ENCODE assay signal across 17 cellular contexts in the genomic region with DNA sequence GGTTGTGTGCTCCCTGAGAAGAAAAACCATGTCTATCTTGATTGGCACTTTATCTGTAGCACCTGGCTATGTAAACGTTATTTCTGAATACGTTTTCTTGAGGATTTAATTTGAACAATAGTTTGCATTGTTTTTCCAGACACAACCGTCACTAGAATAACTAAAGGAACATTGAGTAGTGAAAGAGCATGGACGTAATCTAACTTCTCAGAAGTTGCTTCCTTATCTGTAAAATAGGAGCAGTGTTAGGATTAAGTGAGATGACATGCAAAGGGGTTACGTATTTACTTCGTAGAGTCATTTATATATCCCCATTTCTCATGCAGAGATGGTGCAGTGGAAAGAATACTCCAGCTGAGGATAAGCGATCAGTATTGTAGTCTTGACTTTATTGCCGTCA. TPM values are rescaled to one million over a fixed set of nuclear protein-coding genes. Genes with fewer than 3 reads are reported as not detected.
DNase-seq lines count a peak whose midpoint lies in the region; ATAC-seq, FAIRE-seq and TF ChIP-seq lines count a peak whose summit lies in the region.
"Had no signal": no experiment of that assay in that cellular context is flagged by ENCODE, and none has a peak within 500 bp of the region (broad histone marks: within the 10 kb centered on the region; RNA-seq: fewer than 3 reads in every experiment).

No MANE protein-coding gene starts in this region.

- H3K36me3 Mint-ChIP-seq in CD8-positive, alpha-beta T cell, result peaks cover 23% of the 10 kb centered on the region
- H3K36me3 Mint-ChIP-seq in WTC11, result peaks cover 12% of the 10 kb centered on the region

- H2AFZ ChIP-seq in keratinocyte (ENCODE audit: control insufficient read depth, low read length), result no peak overlapping the region

- no peak overlapping the region for H3K4me2 ChIP-seq in keratinocyte (ENCODE audit: control insufficient read depth, extremely low read depth, insufficient read depth, low read depth, low read length)

- POLR2A ChIA-PET in CD8-positive, alpha-beta T cell (lab: Charles Lee), result no interaction called here
- POLR2A ChIA-PET in WTC11 (lab: Charles Lee) (no interaction called here), RWPE1 (lab: Yijun Ruan, JAX; ENCODE audit: low non-redundant PET) (no interaction called here)

- H4K20me1 ChIP-seq in keratinocyte (ENCODE audit: control insufficient read depth, extremely low read depth, insufficient read depth, low read length), result peaks cover 8% of the 10 kb centered on the region

- dilution Hi-C loops in keratinocyte (cut with MboI; ENCODE audit: extremely low pct_ligation_motif_present, low sequenced_read_pairs), result no loop called here

- H3K4me3 ChIP-seq in CD8-positive, alpha-beta T cell (ENCODE audit: low read depth, low read length), result no peak overlapping the region
- H3K4me3 ChIP-seq in HUES48 (ENCODE audit: low read depth, low read length) (0 out of 2 replicates have a peak overlapping the region, but pooled peaks have one; percentile 8), keratinocyte (ENCODE audit: control insufficient read depth in 2 of 3, extremely low read depth in 1 of 3, insufficient read depth in 2 of 3, low read depth in 1 of 3, low read length in 3 of 3) (no peak overlapping the region), right atrium auricular region (no peak overlapping the region)
- H3K4me3 ChIP-seq: MG63 had no signal

- H3K36me3 ChIP-seq in CD8-positive, alpha-beta T cell (ENCODE audit: insufficient read depth, low read length), result peaks cover 3% of the 10 kb centered on the region
- H3K36me3 ChIP-seq in HUES48 (ENCODE audit: control insufficient read depth, insufficient read depth, low read length), result peaks cover 34% of the 10 kb centered on the region
- peaks cover 0 to 3% of the 10 kb centered on the region in 2 experiments for H3K36me3 ChIP-seq in keratinocyte (ENCODE audit: control insufficient read depth in 2 of 2, extremely low read depth in 1 of 2, insufficient read depth in 2 of 2, low read length in 2 of 2)
- H3K36me3 ChIP-seq in right atrium auricular region, result no peaks in the 10 kb centered on the region

- DNase-seq in CD8-positive, alpha-beta T cell, result no peak
- no peak for DNase-seq in WTC11 (ENCODE audit: low spot score)
- DNase-seq in keratinocyte (ENCODE audit: low read depth, low spot score), result no peak
- DNase-seq in substantia nigra (lab: John Stamatoyannopoulos, UW), result no peak
- DNase-seq in right atrium auricular region (ENCODE audit: low spot score), result no peak
- DNase-seq in RWPE1 (ENCODE audit: low spot score), result no peak
- DNase-seq in NCI-H2029 treated with DMSO at 0.1 percent for 48 hours (lab: John Stamatoyannopoulos, UW), result no peak
- DNase-seq: ACHN, AML-193, Calu3, MG63, NCI-H1105 treated with DMSO at 0.1 percent for 48 hours, NCI-H1694 treated with DMSO at 0.1 percent for 48 hours, NCI-H226, NCI-H69 had no signal

- H3K4me1 ChIP-seq in CD8-positive, alpha-beta T cell (ENCODE audit: insufficient read depth, low read length), result peaks cover 54% of the 10 kb centered on the region
- H3K4me1 ChIP-seq in HUES48 (ENCODE audit: control insufficient read depth, insufficient read depth, low read length) (peaks cover 39% of the 10 kb centered on the region), keratinocyte (ENCODE audit: control insufficient read depth, extremely low read depth, insufficient read depth, low read length) (peaks cover 10% of the 10 kb centered on the region), right atrium auricular region (peaks cover 0 to 36% of the 10 kb centered on the region in 2 donors)

- ATAC-seq in CD8-positive, alpha-beta T cell, result no peak
- ATAC-seq in WTC11, result no peak
- ATAC-seq: HCT116 had no signal

- TF ChIP-seq CTCF in CD8-positive, alpha-beta T cell (IDR thresholded peaks at IDR 0.05), result no peak
- TF ChIP-seq CTCF in WTC11 (IDR thresholded peaks at IDR 0.05) (no peak), keratinocyte (optimal IDR thresholded peaks at IDR 0.05 in 1 of 3, IDR thresholded peaks at IDR 0.05 in 1 of 3, conservative IDR thresholded peaks at IDR 0.05 in 1 of 3; ENCODE audit: extremely low read depth in 1 of 3, insufficient read depth in 2 of 3, low read length in 3 of 3) (no peak), right atrium auricular region (IDR thresholded peaks at IDR 0.05) (no peak), RWPE1 (conservative IDR thresholded peaks at IDR 0.05; ENCODE audit: low read depth) (no peak)

- H3K9me3 ChIP-seq in CD8-positive, alpha-beta T cell (ENCODE audit: low read length), result no peaks in the 10 kb centered on the region
- H3K9me3 ChIP-seq in HUES48 (ENCODE audit: control insufficient read depth, insufficient read depth, low read length) (no peaks in the 10 kb centered on the region), keratinocyte (ENCODE audit: control insufficient read depth, low read depth, low read length) (no peaks in the 10 kb centered on the region), right atrium auricular region (no peaks in the 10 kb centered on the region)
- H3K9me3 ChIP-seq: MG63 had no signal

- no peaks in the 10 kb centered on the region for H3K9me3 Mint-ChIP-seq in CD8-positive, alpha-beta T cell
- no peaks in the 10 kb centered on the region for H3K9me3 Mint-ChIP-seq in WTC11

- H3K9ac ChIP-seq in HUES48 (ENCODE audit: low read depth, low read length) (no peak overlapping the region), keratinocyte (ENCODE audit: control insufficient read depth, extremely low read depth, insufficient read depth, low read length) (no peak overlapping the region)

- H3K79me2 ChIP-seq in keratinocyte (ENCODE audit: control insufficient read depth, insufficient read depth, low read length), result peaks cover 98% of the 10 kb centered on the region

- CTCF ChIA-PET in CD8-positive, alpha-beta T cell (lab: Charles Lee), result no interaction called here
- CTCF ChIA-PET in WTC11 (lab: Charles Lee), result no interaction called here
- CTCF ChIA-PET in RWPE1 (lab: Yijun Ruan, JAX), result no interaction called here

- H3K27ac ChIP-seq in CD8-positive, alpha-beta T cell (ENCODE audit: low read depth, low read length), result no peak overlapping the region
- H3K27ac ChIP-seq in HUES48 (ENCODE audit: low read depth, low read length), result peak overlapping the region; percentile 2
- no peak overlapping the region for H3K27ac ChIP-seq in keratinocyte (ENCODE audit: control insufficient read depth, insufficient read depth, low read length)
- no peak overlapping the region for H3K27ac ChIP-seq in substantia nigra (ENCODE audit: low read depth, low read length, poor library complexity, severe bottlenecking)
- H3K27ac ChIP-seq in right atrium auricular region, result no peak overlapping the region
- H3K27ac ChIP-seq in RWPE1, result no peak overlapping the region

- peak; percentile 23 for FAIRE-seq in keratinocyte (lab: Jason Lieb, UNC)

- no peaks in the 10 kb centered on the region for H3K9me1 ChIP-seq in keratinocyte (ENCODE audit: control insufficient read depth, extremely low read depth, insufficient read depth, low read length)

- H3K4me1 Mint-ChIP-seq in CD8-positive, alpha-beta T cell (ENCODE audit: low read depth), result peaks cover 79% of the 10 kb centered on the region
- peaks cover 76% of the 10 kb centered on the region for H3K4me1 Mint-ChIP-seq in WTC11

- H3K4me3 Mint-ChIP-seq in CD8-positive, alpha-beta T cell, result peak overlapping the region; percentile 29
- H3K4me3 Mint-ChIP-seq in WTC11, result peak overlapping the region; percentile 7; the same call in 1 of the 2 replicates

- H3K27ac Mint-ChIP-seq in CD8-positive, alpha-beta T cell, result no peak overlapping the region
- H3K27ac Mint-ChIP-seq in WTC11, result peak overlapping the region; percentile 61

- no peaks in the 10 kb centered on the region for H3K27me3 ChIP-seq in CD8-positive, alpha-beta T cell (ENCODE audit: insufficient read depth, low read length)
- H3K27me3 ChIP-seq in HUES48 (ENCODE audit: control insufficient read depth, insufficient read depth, low read length), result no peaks in the 10 kb centered on the region
- no peaks in the 10 kb centered on the region for H3K27me3 ChIP-seq in keratinocyte (ENCODE audit: control insufficient read depth, extremely low read depth, insufficient read depth, low read length)
- no peaks in the 10 kb centered on the region for H3K27me3 ChIP-seq in right atrium auricular region
- H3K27me3 ChIP-seq: MG63 had no signal

- intact Hi-C loops in CD8-positive, alpha-beta T cell (cut with DNase I, micrococcal nuclease), result loop anchor here in 1 of 2 experiments (10.0 kb wide), 1 partner anchor 1987 kb away; a partner anchor contains a TSS

- H3K27me3 Mint-ChIP-seq in CD8-positive, alpha-beta T cell (ENCODE audit: low read depth), result no peaks in the 10 kb centered on the region
- H3K27me3 Mint-ChIP-seq in WTC11 (ENCODE audit: low read depth), result no peaks in the 10 kb centered on the region

TF ChIP-seq in WTC11, 78 proteins besides CTCF, POLR2A, EP300 and RAD21 (continues in another document):
- TF ChIP-seq, protein P1, sequence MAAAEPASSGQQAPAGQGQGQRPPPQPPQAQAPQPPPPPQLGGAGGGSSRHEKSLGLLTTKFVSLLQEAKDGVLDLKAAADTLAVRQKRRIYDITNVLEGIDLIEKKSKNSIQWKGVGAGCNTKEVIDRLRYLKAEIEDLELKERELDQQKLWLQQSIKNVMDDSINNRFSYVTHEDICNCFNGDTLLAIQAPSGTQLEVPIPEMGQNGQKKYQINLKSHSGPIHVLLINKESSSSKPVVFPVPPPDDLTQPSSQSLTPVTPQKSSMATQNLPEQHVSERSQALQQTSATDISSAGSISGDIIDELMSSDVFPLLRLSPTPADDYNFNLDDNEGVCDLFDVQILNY (CRISPR knock-in tag; IDR thresholded peaks at IDR 0.05), result no peak
- TF ChIP-seq IRF2 (CRISPR knock-in tag; IDR thresholded peaks at IDR 0.05; ENCODE audit: borderline replicate concordance, low read depth), result no peak
- no peak for TF ChIP-seq MXD4 (CRISPR knock-in tag; IDR thresholded peaks at IDR 0.05; ENCODE audit: borderline replicate concordance)
- no peak for TF ChIP-seq RELA (CRISPR knock-in tag; IDR thresholded peaks at IDR 0.05; ENCODE audit: borderline replicate concordance)
- TF ChIP-seq ZBTB21 (CRISPR knock-in tag; IDR thresholded peaks at IDR 0.05; ENCODE audit: borderline replicate concordance), result no peak
- TF ChIP-seq SMAD3 (CRISPR knock-in tag; IDR thresholded peaks at IDR 0.05; ENCODE audit: borderline replicate concordance), result no peak
- TF ChIP-seq KAT7 (CRISPR knock-in tag; IDR thresholded peaks at IDR 0.05; ENCODE audit: borderline replicate concordance), result no peak

RNA-seq across cellular contexts. Expression of a gene that starts 8.1 kb away (rescaled TPM):
- 10 to 100 TPM; 54.0 to 57.9 TPM for total RNA-seq in CD8-positive, alpha-beta T cell
- total RNA-seq in WTC11 (2021), result 61.9 to 69.9 TPM (median 65.9 TPM) in 3 replicates
- 10.1 to 19.6 TPM (median 14.8 TPM) in 3 replicates for polyA plus RNA-seq in keratinocyte
- 36.5 TPM for polyA plus RNA-seq in keratinocyte (2011; ENCODE audit: low read depth)
- polyA plus RNA-seq in keratinocyte (2011; cell fraction: cytosol; rRNA removed), result 15.9 and 26.4 TPM in 2 replicates
- polyA plus RNA-seq in keratinocyte (2011; cell fraction: nucleus; rRNA removed), result 32.0 and 32.1 TPM in 2 replicates
- 21.5 and 22.7 TPM in 2 replicates for polyA plus RNA-seq in keratinocyte (2012; ENCODE audit: low replicate concordance)
- polyA minus RNA-seq in keratinocyte, result 12.8 to 18.6 TPM (median 17.7 TPM) in 3 replicates
- polyA minus RNA-seq in keratinocyte (2011; cell fraction: cytosol; rRNA and poly(A)+ RNA removed), result 8.8 TPM
- polyA minus RNA-seq in keratinocyte (2011; cell fraction: nucleus; rRNA and poly(A)+ RNA removed), result 12.9 and 34.5 TPM in 2 replicates
- total RNA-seq in right atrium auricular region, result 10 to 100 TPM; 14.2 to 15.4 TPM
